2 cellular contexts compared by ENCODE assay signal in the genomic region with DNA sequence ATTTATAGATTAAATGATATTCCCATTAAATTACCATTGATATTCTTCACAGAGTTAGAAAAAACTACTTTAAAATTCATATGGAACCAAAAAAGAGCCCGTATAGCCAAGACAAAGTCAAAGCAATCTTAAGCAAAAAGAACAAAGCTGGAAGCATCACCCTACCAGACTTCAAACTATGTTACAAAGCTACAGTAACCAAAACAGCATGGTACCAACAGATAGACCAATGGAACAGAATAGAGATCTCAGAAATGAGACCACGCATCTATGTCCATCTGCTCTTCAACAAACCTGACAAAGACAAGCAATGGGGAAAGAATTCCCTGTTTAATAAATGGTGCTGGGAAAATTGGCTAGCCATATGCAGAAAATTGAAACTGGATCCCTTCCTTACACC. TPM values are rescaled to one million over a fixed set of nuclear protein-coding genes. Genes with fewer than 3 reads are reported as not detected.
"Had no signal": no experiment of that assay in that cellular context is flagged by ENCODE, and none has a peak within 500 bp of the region (broad histone marks: within the 10 kb centered on the region; RNA-seq: fewer than 3 reads in every experiment).

No MANE protein-coding gene starts in this region.

RNA-seq across cellular contexts. Expression of a gene that starts 45.6 kb away (rescaled TPM):
- total RNA-seq: G401, GM12878 had no signal
